In the genomic region with DNA sequence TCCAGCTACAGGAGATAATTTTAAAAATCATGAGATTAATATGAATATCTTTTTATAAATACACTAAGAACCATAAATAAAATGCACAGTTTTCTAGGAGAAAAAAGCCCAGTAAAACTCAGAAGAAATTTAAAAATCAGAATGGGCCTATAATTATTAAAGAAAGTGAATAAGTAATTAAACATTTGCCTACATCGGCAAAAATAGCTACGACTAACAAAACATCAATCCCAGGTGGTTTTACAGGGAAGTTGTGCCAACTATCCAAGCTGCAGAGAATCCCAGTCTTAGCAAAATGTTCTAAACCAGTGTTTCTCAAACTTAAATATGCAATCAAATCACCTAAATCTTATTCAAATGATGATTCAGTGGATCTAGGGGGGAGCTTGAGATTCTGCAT, we compare ENCODE assay signal across 26 cellular contexts.
"Had no signal": no experiment of that assay in that cellular context is flagged by ENCODE, and none has a peak within 500 bp of the region (broad histone marks: within the 10 kb centered on the region; RNA-seq: fewer than 3 reads in every experiment).

No MANE protein-coding gene starts in this region.

- H3K9me3 ChIP-seq: colonic mucosa, esophagus muscularis mucosa, esophagus squamous epithelium, gastrocnemius medialis, gastroesophageal sphincter, heart left ventricle, heart right ventricle had no signal

- FAIRE-seq: colon, endometrium, endothelial cell of umbilical vein, frontal cortex had no signal

- DNase-seq: colonic mucosa; cortex of kidney; dermis blood vessel endothelial cell; dorsolateral prefrontal cortex; effector CD4-positive, alpha-beta T cell; effector CD8-positive, alpha-beta T cell; effector memory CD4-positive, alpha-beta T cell; effector memory CD8-positive, alpha-beta T cell; erythroblast; esophagus squamous epithelium; foreskin fibroblast; foreskin keratinocyte; foreskin melanocyte; gastrocnemius medialis; glutamatergic neuron; heart left ventricle; heart right ventricle had no signal

- H3K4me1 ChIP-seq: colonic mucosa, esophagus muscularis mucosa, esophagus squamous epithelium, foreskin keratinocyte, gastrocnemius medialis, gastroesophageal sphincter, heart left ventricle, heart right ventricle had no signal

- H3K27ac ChIP-seq: colonic mucosa, coronary artery, dorsolateral prefrontal cortex, epithelial cell of prostate, esophagus muscularis mucosa, esophagus squamous epithelium, foreskin keratinocyte, gastrocnemius medialis, gastroesophageal sphincter, heart left ventricle, heart right ventricle had no signal

- H3K36me3 ChIP-seq: colonic mucosa, esophagus muscularis mucosa, esophagus squamous epithelium, gastrocnemius medialis, gastroesophageal sphincter, heart left ventricle, heart right ventricle had no signal

- H3K4me3 ChIP-seq: colonic mucosa, coronary artery, dorsolateral prefrontal cortex, esophagus muscularis mucosa, esophagus squamous epithelium, gastrocnemius medialis, gastroesophageal sphincter, heart left ventricle, heart right ventricle had no signal

- ATAC-seq: effector memory CD8-positive, alpha-beta T cell; esophagus mucosa; foreskin keratinocyte; gastrocnemius medialis; gastroesophageal sphincter; heart left ventricle; heart right ventricle had no signal

- H3K27me3 ChIP-seq: colonic mucosa, gastrocnemius medialis had no signal
